In genomic region chr10:118911361-118911760, GRCh38 we compare ENCODE assay signal across 16 cellular contexts.
DNase-seq lines count a peak whose midpoint lies in the region; ATAC-seq, FAIRE-seq and TF ChIP-seq lines count a peak whose summit lies in the region.
"Had no signal": no experiment of that assay in that cellular context is flagged by ENCODE, and none has a peak within 500 bp of the region (broad histone marks: within the 10 kb centered on the region; RNA-seq: fewer than 3 reads in every experiment).

No MANE protein-coding gene starts in this region.

- no peak overlapping the region for H3K9ac ChIP-seq in kidney (ENCODE audit: low read length in 2 of 2)

- DNase-seq in Caki2 (ENCODE audit: low read depth), result peak; percentile 22
- peak; percentile 48 for DNase-seq in LoVo (ENCODE audit: low spot score)
- DNase-seq in dermis blood vessel endothelial cell, result peak; percentile 13
- DNase-seq in non-pigmented ciliary epithelial cell (ENCODE audit: low read depth), result peak; percentile 23
- no peak for DNase-seq in central memory CD4-positive, alpha-beta T cell
- no peak for DNase-seq in G401 (ENCODE audit: low spot score)
- DNase-seq in kidney, result no peak
- DNase-seq: activated CD4-positive, alpha-beta T cell treated with anti-CD3 and anti-CD28 coated beads for 4 hours; CD4-positive, CD25-positive, alpha-beta regulatory T cell; effector CD4-positive, alpha-beta T cell; natural killer cell; NCI-H2227 treated with DMSO at 0.1 percent for 48 hours; stimulated activated naive CD8-positive, alpha-beta T cell treated with anti-CD3 and anti-CD28 coated beads, Interleukin-15, amount 100 ng/mL, for 72 hours had no signal

- H3K4me1 ChIP-seq in kidney (ENCODE audit: control insufficient read depth in 1 of 2, insufficient read depth in 1 of 2, low read depth in 1 of 2, low read length in 2 of 2), result no peaks in the 10 kb centered on the region
- H3K4me1 ChIP-seq: ascending aorta had no signal

- H3K27ac ChIP-seq in kidney (ENCODE audit: low read depth in 2 of 2, low read length in 2 of 2), result no peak overlapping the region
- H3K27ac ChIP-seq: ascending aorta had no signal

- in situ Hi-C loops in Caki2 (cut with HindIII; ENCODE audit: low pct_unique_long_range_greater_than_20kb, low sequenced_read_pairs), result no loop called here
- in situ Hi-C loops in G401 (cut with HindIII; ENCODE audit: low sequenced_read_pairs), result no loop called here

- FAIRE-seq in kidney (lab: Jason Lieb, UNC), result no peak

- no peaks in the 10 kb centered on the region for H3K9me3 ChIP-seq in kidney (ENCODE audit: control insufficient read depth in 1 of 2, low read length in 2 of 2)
- H3K9me3 ChIP-seq: ascending aorta had no signal

- H3K36me3 ChIP-seq in kidney (ENCODE audit: control insufficient read depth in 1 of 2, insufficient read depth in 2 of 2, low read length in 2 of 2), result no peaks in the 10 kb centered on the region
- H3K36me3 ChIP-seq: ascending aorta had no signal

- no peak for ATAC-seq in HG02759 (IDR thresholded peaks at IDR 0.05; ENCODE audit: unreplicated experiment)
- ATAC-seq: left lobe of liver; natural killer cell; stimulated activated naive CD8-positive, alpha-beta T cell treated with anti-CD3 and anti-CD28 coated beads, Interleukin-15, amount 100 ng/mL, for 72 hours had no signal

- no peak overlapping the region for H3K4me3 ChIP-seq in kidney (ENCODE audit: low read length in 2 of 2)
- H3K4me3 ChIP-seq: ascending aorta had no signal

- intact Hi-C loops in kidney (cut with DNase I), result no loop called here

- no peak for TF ChIP-seq CTCF in kidney (IDR thresholded peaks at IDR 0.05; ENCODE audit: borderline replicate concordance, extremely low read depth, insufficient read depth)

Comparison
In these comparisons a context has a peak if more than half of its experiments do, and no peak if none do; other contexts are left out.
1. DNase-seq: peak in Caki2 (single experiment), LoVo (single experiment), dermis blood vessel endothelial cell (single experiment) and non-pigmented ciliary epithelial cell (single experiment); none in central memory CD4-positive, alpha-beta T cell (single experiment), G401 (single experiment) and kidney (single experiment).